In the genomic region with DNA sequence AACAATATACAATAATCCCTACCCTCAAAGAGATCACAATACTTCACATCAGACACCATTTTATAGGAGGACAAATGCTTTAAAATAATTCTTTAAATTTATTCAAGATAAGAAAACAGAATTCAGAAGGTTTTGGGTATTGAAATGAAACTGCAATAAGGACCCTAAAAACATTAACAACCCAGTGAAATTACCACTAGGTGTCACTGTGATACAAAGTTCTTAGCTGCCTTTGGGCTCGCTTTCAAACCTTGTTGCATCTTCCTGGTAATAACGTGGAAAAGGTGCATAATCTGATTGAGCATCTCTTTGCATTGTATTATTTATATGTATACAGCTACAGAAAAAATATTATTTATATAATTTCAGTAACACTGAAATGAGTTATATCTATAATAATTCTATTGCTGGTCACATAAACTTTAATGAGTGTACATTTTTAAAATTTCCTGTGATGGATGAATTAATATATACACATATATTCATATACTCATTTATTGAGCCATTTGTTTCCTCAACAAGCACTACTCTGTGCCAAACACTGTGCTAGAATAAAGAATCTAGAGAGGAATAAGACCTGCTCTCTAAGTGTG, we compare ENCODE assay signal across 8 cellular contexts.
DNase-seq lines count a peak whose midpoint lies in the region; ATAC-seq, FAIRE-seq and TF ChIP-seq lines count a peak whose summit lies in the region.

No MANE protein-coding gene starts in this region.

- H3K9me3 Mint-ChIP-seq in activated T-cell treated with anti-CD3 and anti-CD28 coated beads, Interleukin-2, amount 50 U/mL, for 4 hours, result no peaks in the 10 kb centered on the region

- H3K4me3 ChIP-seq in HFF-Myc (replicated peaks; ENCODE audit: low read depth, low read length) (no peak overlapping the region), breast epithelium (no peak overlapping the region)

- H3K27me3 Mint-ChIP-seq in activated T-cell treated with anti-CD3 and anti-CD28 coated beads, Interleukin-2, amount 50 U/mL, for 4 hours (ENCODE audit: low read depth), result no peaks in the 10 kb centered on the region

- no peak for FAIRE-seq in urothelium cell line (lab: Jason Lieb, UNC)

- no peaks in the 10 kb centered on the region for H3K4me1 ChIP-seq in breast epithelium

- DNase-seq in DMS153 (lab: John Stamatoyannopoulos, UW), result peak; percentile 55
- peak; percentile 46 for DNase-seq in HFF-Myc (ENCODE audit: extremely low read depth, low read depth)
- peak; percentile 78 for DNase-seq in NCI-H748 (lab: John Stamatoyannopoulos, UW; ENCODE audit: unreplicated experiment)
- no peak for DNase-seq in breast epithelium (ENCODE audit: low spot score in 2 of 2)
- DNase-seq in left colon, result no peak
- peak; percentile 27 for DNase-seq in urothelium cell line (ENCODE audit: low spot score)
- DNase-seq in activated T-cell treated with anti-CD3 and anti-CD28 coated beads, Interleukin-2, amount 50 U/mL, for 4 hours, result no peak

- ATAC-seq in left colon (peak; percentile 82), HG03280 (IDR thresholded peaks at IDR 0.05; ENCODE audit: unreplicated experiment) (no peak)
- ATAC-seq in activated T-cell treated with anti-CD3 and anti-CD28 coated beads, Interleukin-2, amount 50 U/mL, for 4 hours, result no peak

- no peak overlapping the region for H3K4me3 Mint-ChIP-seq in activated T-cell treated with anti-CD3 and anti-CD28 coated beads, Interleukin-2, amount 50 U/mL, for 4 hours

- H3K9me3 ChIP-seq in breast epithelium, result no peaks in the 10 kb centered on the region

- no peaks in the 10 kb centered on the region for H3K36me3 ChIP-seq in breast epithelium

- peak; percentile 59 for TF ChIP-seq CTCF in HFF-Myc (IDR thresholded peaks at IDR 0.05; ENCODE audit: low read depth, low read length, missing control alignments)
- TF ChIP-seq CTCF in breast epithelium (IDR thresholded peaks at IDR 0.05), result peak; percentile 56 to 66 (median 60)

- no peaks in the 10 kb centered on the region for H3K27me3 ChIP-seq in breast epithelium

- peaks cover 6% of the 10 kb centered on the region for H3K4me1 Mint-ChIP-seq in activated T-cell treated with anti-CD3 and anti-CD28 coated beads, Interleukin-2, amount 50 U/mL, for 4 hours (ENCODE audit: low read depth)

- intact Hi-C loops in breast epithelium (cut with DNase I; ENCODE audit: low total_unique reads) (no loop called here), left colon (cut with DNase I, micrococcal nuclease) (loop anchor here in 1 of 2 donors (5.0 to 10.0 kb wide), 2 partner anchors 270 to 417 kb away; no protein-coding TSS in a partner anchor)

- TF ChIP-seq POLR2A in breast epithelium (IDR thresholded peaks at IDR 0.05), result no peak

- H3K27ac ChIP-seq in breast epithelium, result no peak overlapping the region

- H3K36me3 Mint-ChIP-seq in activated T-cell treated with anti-CD3 and anti-CD28 coated beads, Interleukin-2, amount 50 U/mL, for 4 hours (ENCODE audit: insufficient read depth), result peaks cover 9% of the 10 kb centered on the region

Comparison
In these comparisons a context has a peak if more than half of its experiments do, and no peak if none do; other contexts are left out.
1. DNase-seq: peak in DMS153 (single experiment), HFF-Myc (single experiment), NCI-H748 (single experiment) and urothelium cell line (single experiment); none in breast epithelium (0 of 2), left colon (0 of 2) and activated T-cell treated with anti-CD3 and anti-CD28 coated beads, Interleukin-2, amount 50 U/mL, for 4 hours (single experiment).